ENCODE assay signal across 8 cellular contexts in the genomic region with DNA sequence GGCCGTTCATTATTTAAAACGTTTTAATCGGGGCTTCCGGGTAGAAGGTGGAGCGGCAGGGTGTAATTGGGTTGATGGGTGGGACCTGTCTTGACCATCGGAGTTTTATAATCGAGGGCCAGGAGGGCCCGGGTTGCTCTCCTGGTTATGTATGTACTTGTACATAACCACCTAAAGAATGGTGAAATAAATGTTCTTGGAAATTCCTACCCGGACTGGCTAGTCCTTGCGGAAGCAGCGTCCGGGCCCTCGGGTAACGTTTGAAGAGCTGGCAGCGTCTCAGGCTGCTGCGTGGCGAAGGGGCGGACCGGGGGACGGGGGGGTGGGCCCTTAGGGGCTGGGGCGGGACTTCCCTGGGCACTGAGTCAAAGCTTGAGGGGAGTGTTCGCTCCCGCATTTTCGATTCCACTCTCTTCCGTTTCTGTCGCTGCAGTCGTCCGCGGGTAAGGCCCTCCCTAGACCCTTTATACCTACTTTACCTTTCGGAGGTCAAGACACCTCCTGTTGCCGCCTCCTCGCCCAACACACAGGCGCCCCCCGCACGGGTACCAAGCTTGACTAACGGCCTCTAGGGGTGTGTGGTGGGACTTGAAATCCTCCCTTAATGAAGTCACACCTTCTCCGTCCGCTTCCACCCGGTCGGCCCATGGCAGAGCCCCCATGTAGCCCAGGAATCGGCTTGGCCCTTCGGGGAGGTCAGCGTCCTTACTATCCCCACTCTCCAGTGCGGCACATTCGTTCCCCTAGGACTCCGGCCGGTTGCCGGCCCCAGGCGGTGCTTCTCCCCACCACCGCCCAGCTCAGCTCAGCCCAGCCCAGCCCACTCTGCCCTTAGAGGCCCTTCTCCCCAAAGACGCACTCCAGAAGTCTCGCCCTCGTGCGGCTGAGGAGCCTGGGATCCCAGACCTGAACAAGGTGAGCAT. TPM values are rescaled to one million over a fixed set of nuclear protein-coding genes. Genes with fewer than 3 reads are reported as not detected.
A peak's percentile ranks its signal among the peaks of the same experiment; 100 is the strongest.
DNase-seq lines count a peak whose midpoint lies in the region; TF ChIP-seq lines count a peak whose summit lies in the region.

Gene TMEM106A, plus strand, starts transcription at position 396 of the 923 bp plus-strand sequence. CDS start 1,167 bp downstream, outside the sequence.

- peak in 7 of 56 donors; percentile 2 to 26 (median 13) for TF ChIP-seq CTCF in dorsolateral prefrontal cortex (IDR thresholded peaks at IDR 0.05 in 54 of 56, conservative IDR thresholded peaks at IDR 0.05 in 2 of 56; ENCODE audit: low read depth in 1 of 56, partially characterized antibody in 56 of 56)
- TF ChIP-seq CTCF in lower leg skin (IDR thresholded peaks at IDR 0.05), result no peak

- WGBS in lower leg skin, 2 donors, result 0 to 1% methylated on average over 44 to 54 of the region's 54 CpGs

- intact Hi-C loops in dorsolateral prefrontal cortex (cut with DNase I) (no loop called here), lower leg skin (cut with DNase I; ENCODE audit: low total_unique reads) (loop anchor here (10.0 kb wide), 1 partner anchor 1673 kb away; no protein-coding TSS in a partner anchor)

- peak within 1 kb of the TSS; percentile 20 to 69 (median 51) for H3K4me3 ChIP-seq in dorsolateral prefrontal cortex
- H3K4me3 ChIP-seq in lower leg skin (ENCODE audit: low read depth, poor library complexity, severe bottlenecking), result peak within 1 kb of the TSS; percentile 42

- peak within 1 kb of the TSS in 54 of 59 donors; percentile 1 to 84 (median 52) for H3K27ac ChIP-seq in dorsolateral prefrontal cortex

- no peak for TF ChIP-seq POLR2A in lower leg skin (IDR thresholded peaks at IDR 0.05)

- DNase-seq in GDM1 (lab: John Stamatoyannopoulos, UW) (peak; percentile 53), GOT3 (lab: John Stamatoyannopoulos, UW) (peak; percentile 39), NAMALWA (ENCODE audit: low spot score) (peak; percentile 85), dorsolateral prefrontal cortex (peak in 2 of 10 donors; percentile 11 to 29), lower leg skin (ENCODE audit: low spot score in 2 of 2) (peak; percentile 59 to 95), NCI-H510A treated with DMSO at 0.1 percent for 48 hours (lab: John Stamatoyannopoulos, UW) (no peak)
- peak; percentile 58 to 67 for DNase-seq in activated CD4-positive, alpha-beta T cell treated with anti-CD3 and anti-CD28 coated beads, Interleukin-2, amount 50 U/mL, for 24 hours (ENCODE audit: low read depth in 1 of 2, low spot score in 1 of 2)
- peak; percentile 21 to 55 (median 49) for DNase-seq in stimulated activated CD4-positive, alpha-beta T cell treated with anti-CD3 and anti-CD28 coated beads, TNF-alpha, amount 100 ng/mL, for 1 hour (ENCODE audit: low read depth in 3 of 3, low spot score in 1 of 3)

- H3K27me3 ChIP-seq in dorsolateral prefrontal cortex, result no peaks in the 10 kb centered on the region

RNA-seq across cellular contexts. Expression of gene TMEM106A, which starts in this region (rescaled TPM):
- total RNA-seq in dorsolateral prefrontal cortex (10 to 100 TPM in 19 of 120 experiments, 1 to 10 TPM in 101; 1.8 to 12.8 (median 6.6) TPM), lower leg skin (1 to 10 TPM in 3 of 4 donors, under 1 TPM in 1; 0.57 to 4.6 (median 1.4) TPM)
